ENCODE assay signal across 8 cellular contexts in genomic region chr7:21352540-21353387, GRCh38.
DNase-seq lines count a peak whose midpoint lies in the region; ATAC-seq and TF ChIP-seq lines count a peak whose summit lies in the region.

No MANE protein-coding gene starts in this region.

- peaks cover 71% of the 10 kb centered on the region for H3K4me1 Mint-ChIP-seq in activated CD8-positive, alpha-beta memory T cell treated with anti-CD3 and anti-CD28 coated beads, Interleukin-2, amount 10 ng/mL, durations not matched to agents 7 days and 5 days
- peaks cover 39 to 68% (median 54%) of the 10 kb centered on the region in 7 donors for H3K4me1 Mint-ChIP-seq in naive thymus-derived CD4-positive, alpha-beta T cell
- H3K4me1 Mint-ChIP-seq in type B pancreatic cell (ENCODE audit: unreplicated experiment) = no peaks in the 10 kb centered on the region

- CTCF ChIA-PET in activated CD8-positive, alpha-beta memory T cell treated with anti-CD3 and anti-CD28 coated beads, Interleukin-2, amount 10 ng/mL, durations not matched to agents 7 days and 5 days (lab: Charles Lee) = interaction anchor here (0.7 to 2.8 kb wide), 11 partner anchors 10 to 90 kb away, joined by 3 to 18 read pairs (median 4); partner anchors contain the start of gene SP4
- CTCF ChIA-PET in OCI-LY7 (lab: Charles Lee; ENCODE audit: unreplicated experiment) = no interaction called here
- CTCF ChIA-PET in naive thymus-derived CD4-positive, alpha-beta T cell (lab: Charles Lee) = interaction anchor here (0.9 kb wide), 1 partner anchor 74 kb away, joined by 3 read pairs; no protein-coding TSS in a partner anchor

- peak; percentile 82 for ATAC-seq in activated CD8-positive, alpha-beta memory T cell treated with anti-CD3 and anti-CD28 coated beads, Interleukin-2, amount 10 ng/mL, durations not matched to agents 7 days and 5 days
- peak; percentile 75 for ATAC-seq in HG02943 (IDR thresholded peaks at IDR 0.05; ENCODE audit: low read depth, unreplicated experiment)
- ATAC-seq in naive thymus-derived CD4-positive, alpha-beta T cell = peak; percentile 80

- H3K4me2 ChIP-seq in OCI-LY7 (ENCODE audit: low read length) = peak overlapping the region; percentile 60

- no peaks in the 10 kb centered on the region for H3K9me2 ChIP-seq in OCI-LY7 (ENCODE audit: insufficient read depth, low read length)

- H3K27ac ChIP-seq in OCI-LY7 (ENCODE audit: low read depth, low read length, poor library complexity, severe bottlenecking) (no peak overlapping the region), tibial artery (no peak overlapping the region)
- H3K27ac ChIP-seq in naive thymus-derived CD4-positive, alpha-beta T cell (ENCODE audit: low read depth, low read length) = peak overlapping the region; percentile 43

- peak overlapping the region; percentile 62 for H3K4me3 Mint-ChIP-seq in activated CD8-positive, alpha-beta memory T cell treated with anti-CD3 and anti-CD28 coated beads, Interleukin-2, amount 10 ng/mL, durations not matched to agents 7 days and 5 days
- peak overlapping the region; percentile 51 to 86 (median 76) for H3K4me3 Mint-ChIP-seq in naive thymus-derived CD4-positive, alpha-beta T cell
- no peak overlapping the region for H3K4me3 Mint-ChIP-seq in type B pancreatic cell

- no peaks in the 10 kb centered on the region for H3K27me3 ChIP-seq in naive thymus-derived CD4-positive, alpha-beta T cell (ENCODE audit: control insufficient read depth in 2 of 2, insufficient read depth in 2 of 2, low read length in 2 of 2)
- H3K27me3 ChIP-seq in tibial artery = peaks cover 0 to 2% of the 10 kb centered on the region in 2 donors

- H3K4me3 ChIP-seq in OCI-LY7 (ENCODE audit: low read depth, low read length, poor library complexity, severe bottlenecking) (no peak overlapping the region), tibial artery (no peak overlapping the region)
- peak overlapping the region; percentile 22 for H3K4me3 ChIP-seq in naive thymus-derived CD4-positive, alpha-beta T cell (ENCODE audit: low read length)

- no peaks in the 10 kb centered on the region for H3K27me3 Mint-ChIP-seq in activated CD8-positive, alpha-beta memory T cell treated with anti-CD3 and anti-CD28 coated beads, Interleukin-2, amount 10 ng/mL, durations not matched to agents 7 days and 5 days
- H3K27me3 Mint-ChIP-seq in naive thymus-derived CD4-positive, alpha-beta T cell = no peaks in the 10 kb centered on the region
- peaks cover 17% of the 10 kb centered on the region for H3K27me3 Mint-ChIP-seq in type B pancreatic cell

- peaks cover 27% of the 10 kb centered on the region for H3K36me3 Mint-ChIP-seq in activated CD8-positive, alpha-beta memory T cell treated with anti-CD3 and anti-CD28 coated beads, Interleukin-2, amount 10 ng/mL, durations not matched to agents 7 days and 5 days
- peaks cover 0 to 30% (median 0%) of the 10 kb centered on the region in 5 donors for H3K36me3 Mint-ChIP-seq in naive thymus-derived CD4-positive, alpha-beta T cell
- H3K36me3 Mint-ChIP-seq in type B pancreatic cell = no peaks in the 10 kb centered on the region

- H3K79me2 ChIP-seq in OCI-LY7 (ENCODE audit: insufficient read depth, low read depth, low read length) = no peaks in the 10 kb centered on the region

- H3K9me3 ChIP-seq in OCI-LY7 (ENCODE audit: low read length) = no peaks in the 10 kb centered on the region
- no peaks in the 10 kb centered on the region for H3K9me3 ChIP-seq in naive thymus-derived CD4-positive, alpha-beta T cell (ENCODE audit: control insufficient read depth in 2 of 3, low read length in 3 of 3)
- H3K9me3 ChIP-seq in tibial artery = no peaks in the 10 kb centered on the region

- intact Hi-C loops in OCI-LY7 (cut with micrococcal nuclease; ENCODE audit: unreplicated experiment) = no loop called here
- intact Hi-C loops in naive thymus-derived CD4-positive, alpha-beta T cell (cut with micrococcal nuclease) = loop anchor here (1.0 to 10.0 kb wide), 7 partner anchors 14 to 1342 kb away; partner anchors contain the start of gene CDCA7L (in 1 of the 2)
- intact Hi-C loops in tibial artery (cut with DNase I; ENCODE audit: low total_unique reads) = no loop called here

- H3K27ac Mint-ChIP-seq in activated CD8-positive, alpha-beta memory T cell treated with anti-CD3 and anti-CD28 coated beads, Interleukin-2, amount 10 ng/mL, durations not matched to agents 7 days and 5 days = peak overlapping the region; percentile 99
- peak overlapping the region; percentile 76 to 95 (median 89) for H3K27ac Mint-ChIP-seq in naive thymus-derived CD4-positive, alpha-beta T cell
- no peak overlapping the region for H3K27ac Mint-ChIP-seq in type B pancreatic cell

- POLR2A ChIA-PET in OCI-LY7 (lab: Charles Lee) = interaction anchor here (0.6 to 1.5 kb wide), 3 partner anchors 18 to 1088 kb away, joined by 3 to 6 read pairs (median 3); no protein-coding TSS in a partner anchor
- POLR2A ChIA-PET in naive thymus-derived CD4-positive, alpha-beta T cell (lab: Charles Lee) = interaction anchor here (0.7 to 1.3 kb wide), 3 partner anchors 75 to 174 kb away, joined by 3 to 7 read pairs (median 3); partner anchors contain the start of gene SP4

- H2AFZ ChIP-seq in OCI-LY7 (ENCODE audit: low read length) = no peak overlapping the region

- DNase-seq in activated CD8-positive, alpha-beta memory T cell treated with anti-CD3 and anti-CD28 coated beads, Interleukin-2, amount 10 ng/mL, durations not matched to agents 7 days and 5 days = no peak
- DNase-seq in activated CD8-positive, alpha-beta memory T cell treated with anti-CD3 and anti-CD28 coated beads for 24 hours = no peak
- DNase-seq in OCI-LY7 (ENCODE audit: low spot score) (peak; percentile 73), tibial artery (no peak), type B pancreatic cell (ENCODE audit: extremely low spot score, unreplicated experiment) (no peak)
- peak in 7 of 9 donors; percentile 25 to 60 (median 47) for DNase-seq in naive thymus-derived CD4-positive, alpha-beta T cell
- no peak for DNase-seq in stimulated activated CD4-positive, alpha-beta T cell treated with anti-CD3 and anti-CD28 coated beads, Interleukin-2, amount 100 ng/mL, for 48 hours

- H3K4me1 ChIP-seq in OCI-LY7 (ENCODE audit: insufficient read depth, low read length, poor library complexity, severe bottlenecking) (peaks cover 25% of the 10 kb centered on the region), tibial artery (no peaks in the 10 kb centered on the region)
- peaks cover 41 to 56% of the 10 kb centered on the region in 2 donors for H3K4me1 ChIP-seq in naive thymus-derived CD4-positive, alpha-beta T cell (ENCODE audit: control insufficient read depth in 2 of 2, insufficient read depth in 2 of 2, low read length in 2 of 2)

- TF ChIP-seq CTCF in OCI-LY7 (conservative IDR thresholded peaks at IDR 0.05; ENCODE audit: low read length) = no peak
- no peak for TF ChIP-seq CTCF in tibial artery (IDR thresholded peaks at IDR 0.05)
- no peak for TF ChIP-seq CTCF in type B pancreatic cell (conservative IDR thresholded peaks at IDR 0.05)

- H3K9me3 Mint-ChIP-seq in activated CD8-positive, alpha-beta memory T cell treated with anti-CD3 and anti-CD28 coated beads, Interleukin-2, amount 10 ng/mL, durations not matched to agents 7 days and 5 days (ENCODE audit: low read depth) = peaks cover 3% of the 10 kb centered on the region
- H3K9me3 Mint-ChIP-seq in naive thymus-derived CD4-positive, alpha-beta T cell = peaks cover 0 to 14% (median 0%) of the 10 kb centered on the region in 11 donors
- peaks cover 4% of the 10 kb centered on the region for H3K9me3 Mint-ChIP-seq in type B pancreatic cell

- no peaks in the 10 kb centered on the region for H4K20me1 ChIP-seq in OCI-LY7 (ENCODE audit: insufficient read depth, low read length)

- H3K36me3 ChIP-seq in OCI-LY7 (ENCODE audit: insufficient read depth, low read length) (no peaks in the 10 kb centered on the region), tibial artery (no peaks in the 10 kb centered on the region)
- no peaks in the 10 kb centered on the region for H3K36me3 ChIP-seq in naive thymus-derived CD4-positive, alpha-beta T cell (ENCODE audit: control insufficient read depth in 2 of 3, insufficient read depth in 3 of 3, low read length in 3 of 3)

- no TSS peak for BruUV-seq in OCI-LY7 (replicated peaks; lab: Mats Ljungman, UMichigan)

Comparison
In these comparisons a context has a peak if more than half of its experiments do, and no peak if none do; other contexts are left out.
1. DNase-seq: peak in OCI-LY7 (single experiment) and naive thymus-derived CD4-positive, alpha-beta T cell (7 of 9); none in activated CD8-positive, alpha-beta memory T cell treated with anti-CD3 and anti-CD28 coated beads, Interleukin-2, amount 10 ng/mL, durations not matched to agents 7 days and 5 days (single experiment), activated CD8-positive, alpha-beta memory T cell treated with anti-CD3 and anti-CD28 coated beads for 24 hours (single experiment), stimulated activated CD4-positive, alpha-beta T cell treated with anti-CD3 and anti-CD28 coated beads, Interleukin-2, amount 100 ng/mL, for 48 hours (0 of 2), tibial artery (0 of 2) and type B pancreatic cell (single experiment).
2. intact Hi-C loops: an anchor here in naive thymus-derived CD4-positive, alpha-beta T cell (1.0 to 10.0 kb wide); none called in OCI-LY7 and tibial artery.
3. Peak in every context shown above with its lines, with median percentiles within 50 percentile points of each other: ATAC-seq.